In the genomic region with DNA sequence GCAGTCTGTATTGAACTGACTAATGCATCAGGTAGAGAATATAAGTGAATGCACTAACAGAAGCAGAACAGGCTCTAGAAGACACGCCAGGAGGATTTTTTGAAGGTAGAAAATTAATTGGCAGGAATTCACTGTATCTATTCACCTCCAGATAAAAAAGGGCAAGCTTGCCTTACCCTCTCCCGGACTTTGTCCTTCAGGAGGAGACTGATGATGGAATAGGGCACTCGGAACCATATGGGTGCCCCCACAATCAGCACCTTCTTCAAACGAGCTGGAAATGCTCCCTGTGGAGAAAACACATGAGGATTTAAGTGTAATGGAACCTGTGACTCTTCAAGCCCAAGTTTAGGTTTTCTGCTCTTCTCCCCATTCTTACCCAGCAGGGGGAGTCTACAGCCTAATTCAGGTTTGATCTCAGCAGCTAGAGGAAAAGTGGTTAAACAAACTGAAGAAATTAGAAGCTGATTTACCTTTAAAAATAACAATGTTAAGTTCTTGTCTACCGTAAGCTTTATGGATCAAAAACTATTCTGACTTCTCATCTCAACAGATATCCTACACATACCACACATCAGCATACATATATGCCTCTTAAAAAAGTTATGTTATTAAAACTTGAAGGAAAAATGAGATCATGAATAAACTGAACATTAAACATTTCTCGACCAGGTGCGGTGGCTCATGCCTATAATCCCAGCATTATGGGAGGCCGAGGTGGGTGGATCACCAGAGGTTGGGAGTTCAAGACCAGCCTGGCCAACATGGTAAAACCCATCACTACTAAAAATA, we compare ENCODE assay signal across 8 cellular contexts. TPM values are rescaled to one million over a fixed set of nuclear protein-coding genes. Genes with fewer than 3 reads are reported as not detected.
DNase-seq lines count a peak whose midpoint lies in the region; ATAC-seq and TF ChIP-seq lines count a peak whose summit lies in the region.

No MANE protein-coding gene starts in this region.

- H3K79me2 ChIP-seq in PC-9 (ENCODE audit: low read depth), result no peaks in the 10 kb centered on the region

- no peak for TF ChIP-seq EP300 in ovary (IDR thresholded peaks at IDR 0.05)

- H3K27me3 Mint-ChIP-seq in effector memory CD8-positive, alpha-beta T cell, result no peaks in the 10 kb centered on the region
- H3K27me3 Mint-ChIP-seq in activated T-helper 2 cell treated with anti-CD3 and anti-CD28 coated beads, Interferon-gamma antibody, Interleukin-2, Interleukin-4, amounts not matched to agents 10 μg/mL and 5 μg/mL and 100 μg/mL, durations not matched to agents 14 hours and 24 hours and 36 hours (ENCODE audit: low read depth), result no peaks in the 10 kb centered on the region

- no peak overlapping the region for H2AFZ ChIP-seq in PC-9

- DNase-seq in AG10803 (ENCODE audit: low read depth) (peak; percentile 62), GM12864 (ENCODE audit: low read depth) (no peak), PC-9 (peak in 1 of 2 experiments; percentile 10), ovary (no peak), epidermal melanocyte (ENCODE audit: insufficient read length, low spot score) (no peak)
- peak in 2 of 3 experiments; percentile 2 to 18 for DNase-seq in effector memory CD8-positive, alpha-beta T cell
- no peak for DNase-seq in activated T-helper 2 cell treated with anti-CD3 and anti-CD28 coated beads, Interferon-gamma antibody, Interleukin-2, Interleukin-4, amounts not matched to agents 10 μg/mL and 5 μg/mL and 100 μg/mL, durations not matched to agents 14 hours and 24 hours and 36 hours (ENCODE audit: low spot score)

- TF ChIP-seq POLR2A in ovary (IDR thresholded peaks at IDR 0.05), result no peak

- 42 to 53% (median 46%) methylated on average over 8 of the region's 8 CpGs for WGBS in ovary, 3 donors

- H4K20me1 ChIP-seq in PC-9 (ENCODE audit: insufficient read depth), result no peaks in the 10 kb centered on the region

- H3K36me3 ChIP-seq in PC-9 (ENCODE audit: low read depth) (no peaks in the 10 kb centered on the region; the same call in 1 of the 2 replicates), ovary (no peaks in the 10 kb centered on the region)

- H3K27me3 ChIP-seq in PC-9 (ENCODE audit: insufficient read depth, low read depth) (no peaks in the 10 kb centered on the region), ovary (no peaks in the 10 kb centered on the region)

- no peak overlapping the region for H3K4me3 ChIP-seq in AG10803 (ENCODE audit: low read length)
- no peak overlapping the region for H3K4me3 ChIP-seq in GM12864 (ENCODE audit: low read depth, low read length)
- no peak overlapping the region for H3K4me3 ChIP-seq in PC-9
- no peak overlapping the region for H3K4me3 ChIP-seq in ovary

- CTCF ChIA-PET in PC-9 (lab: Charles Lee), result interaction anchor here (0.5 to 0.6 kb wide), 2 partner anchors 13 to 156 kb away, joined by 3 to 4 read pairs; no protein-coding TSS in a partner anchor

- no peak overlapping the region for H3K4me2 ChIP-seq in PC-9

- H3K27ac Mint-ChIP-seq in effector memory CD8-positive, alpha-beta T cell, result peak overlapping the region in 1 of 2 donors; percentile 35
- no peak overlapping the region for H3K27ac Mint-ChIP-seq in activated T-helper 2 cell treated with anti-CD3 and anti-CD28 coated beads, Interferon-gamma antibody, Interleukin-2, Interleukin-4, amounts not matched to agents 10 μg/mL and 5 μg/mL and 100 μg/mL, durations not matched to agents 14 hours and 24 hours and 36 hours

- no peak overlapping the region for H3K4me3 Mint-ChIP-seq in effector memory CD8-positive, alpha-beta T cell
- H3K4me3 Mint-ChIP-seq in activated T-helper 2 cell treated with anti-CD3 and anti-CD28 coated beads, Interferon-gamma antibody, Interleukin-2, Interleukin-4, amounts not matched to agents 10 μg/mL and 5 μg/mL and 100 μg/mL, durations not matched to agents 14 hours and 24 hours and 36 hours (ENCODE audit: low read depth), result no peak overlapping the region

- peaks cover 17% of the 10 kb centered on the region for H3K36me3 Mint-ChIP-seq in effector memory CD8-positive, alpha-beta T cell (ENCODE audit: insufficient read depth)
- H3K36me3 Mint-ChIP-seq in activated T-helper 2 cell treated with anti-CD3 and anti-CD28 coated beads, Interferon-gamma antibody, Interleukin-2, Interleukin-4, amounts not matched to agents 10 μg/mL and 5 μg/mL and 100 μg/mL, durations not matched to agents 14 hours and 24 hours and 36 hours (ENCODE audit: low read depth), result peaks cover 33% of the 10 kb centered on the region

- POLR2A ChIA-PET in PC-9 (lab: Charles Lee; ENCODE audit: unreplicated experiment), result no interaction called here

- H3K9me3 ChIP-seq in PC-9 (ENCODE audit: insufficient read depth, low read depth), result no peaks in the 10 kb centered on the region
- no peaks in the 10 kb centered on the region for H3K9me3 ChIP-seq in ovary

- no TSS peak for BruUV-seq in PC-9 (replicated peaks; lab: Mats Ljungman, UMichigan)

- no peak for ATAC-seq in effector memory CD8-positive, alpha-beta T cell (replicated peaks)
- no peak for ATAC-seq in HG02623 (IDR thresholded peaks at IDR 0.05; ENCODE audit: unreplicated experiment)

- peaks cover 0 to 3% of the 10 kb centered on the region in 2 donors for H3K4me1 Mint-ChIP-seq in effector memory CD8-positive, alpha-beta T cell (ENCODE audit: low read depth in 2 of 2)
- no peaks in the 10 kb centered on the region for H3K4me1 Mint-ChIP-seq in activated T-helper 2 cell treated with anti-CD3 and anti-CD28 coated beads, Interferon-gamma antibody, Interleukin-2, Interleukin-4, amounts not matched to agents 10 μg/mL and 5 μg/mL and 100 μg/mL, durations not matched to agents 14 hours and 24 hours and 36 hours (ENCODE audit: low read depth)

- no peaks in the 10 kb centered on the region for H3K9me2 ChIP-seq in PC-9 (ENCODE audit: insufficient read depth)

- peak; percentile 73 for TF ChIP-seq CTCF in AG10803 (conservative IDR thresholded peaks at IDR 0.05; ENCODE audit: low read length)
- peak; percentile 49 for TF ChIP-seq CTCF in GM12864 (IDR thresholded peaks at IDR 0.05; ENCODE audit: low read depth, low read length, missing control alignments)
- peak; percentile 67 for TF ChIP-seq CTCF in PC-9 (conservative IDR thresholded peaks at IDR 0.05)
- TF ChIP-seq CTCF in ovary (IDR thresholded peaks at IDR 0.05), result peak; percentile 17 to 43 (median 19)

- H3F3A ChIP-seq in PC-9 (ENCODE audit: insufficient read depth, low read depth), result peaks cover 19% of the 10 kb centered on the region

- H3K9me3 Mint-ChIP-seq in effector memory CD8-positive, alpha-beta T cell, result no peaks in the 10 kb centered on the region
- H3K9me3 Mint-ChIP-seq in activated T-helper 2 cell treated with anti-CD3 and anti-CD28 coated beads, Interferon-gamma antibody, Interleukin-2, Interleukin-4, amounts not matched to agents 10 μg/mL and 5 μg/mL and 100 μg/mL, durations not matched to agents 14 hours and 24 hours and 36 hours, result no peaks in the 10 kb centered on the region

- no peaks in the 10 kb centered on the region for H3K4me1 ChIP-seq in PC-9 (replicated peaks; ENCODE audit: insufficient read depth)
- H3K4me1 ChIP-seq in ovary (ENCODE audit: insufficient read depth), result no peaks in the 10 kb centered on the region

- H3K27ac ChIP-seq in PC-9 (no peak overlapping the region), ovary (no peak overlapping the region)

- intact Hi-C loops in PC-9 (cut with micrococcal nuclease; ENCODE audit: unreplicated experiment) (loop anchor here (5.0 kb wide), 2 partner anchors 133 to 173 kb away; a partner anchor contains a TSS), ovary (cut with DNase I) (loop anchor here in 2 of 4 donors (5.0 to 10.0 kb wide), 2 partner anchors 173 to 176 kb away; no protein-coding TSS in a partner anchor)
- intact Hi-C loops in activated T-helper 2 cell treated with anti-CD3 and anti-CD28 coated beads, Interferon-gamma antibody, Interleukin-2, Interleukin-4, amounts not matched to agents 10 μg/mL and 5 μg/mL and 100 μg/mL, durations not matched to agents 14 hours and 24 hours and 36 hours (cut with micrococcal nuclease), result loop anchor here (1.0 kb wide), 1 partner anchor 132 kb away; no protein-coding TSS in a partner anchor

RNA-seq across cellular contexts. Expression of a gene that starts 57.4 kb away (rescaled TPM):
- total RNA-seq in PC-9 (2021), result 87.0 and 91.8 TPM in 2 replicates
- 100 to 1,000 TPM in 4 of 7 donors, 10 to 100 TPM in 3; 40.1 to 115 (median 103) TPM for total RNA-seq in ovary
- 10 to 100 TPM; 29.3 to 50.6 TPM for polyA plus RNA-seq in ovary
- 88.4 and 94.6 TPM in 2 replicates for total RNA-seq in activated T-helper 2 cell treated with anti-CD3 and anti-CD28 coated beads, Interferon-gamma antibody, Interleukin-2, Interleukin-4, amounts not matched to agents 10 μg/mL and 5 μg/mL and 100 μg/mL, durations not matched to agents 14 hours and 24 hours and 36 hours

Comparison
In these comparisons a context has a peak if more than half of its experiments do, and no peak if none do; other contexts are left out.
1. DNase-seq: peak in AG10803 (single experiment) and effector memory CD8-positive, alpha-beta T cell (2 of 3); none in GM12864 (single experiment), ovary (0 of 5), epidermal melanocyte (single experiment) and activated T-helper 2 cell treated with anti-CD3 and anti-CD28 coated beads, Interferon-gamma antibody, Interleukin-2, Interleukin-4, amounts not matched to agents 10 μg/mL and 5 μg/mL and 100 μg/mL, durations not matched to agents 14 hours and 24 hours and 36 hours (single experiment).
2. CTCF ChIP-seq: peak in every context shown above with its lines; median percentile 73 in AG10803; 67 in PC-9; 49 in GM12864; 19 in ovary.